In genomic region chr1:109397451-109398342, GRCh38 we compare ENCODE assay signal across 8 cellular contexts. TPM values are rescaled to one million over a fixed set of nuclear protein-coding genes. Genes with fewer than 3 reads are reported as not detected.
DNase-seq lines count a peak whose midpoint lies in the region; ATAC-seq and TF ChIP-seq lines count a peak whose summit lies in the region.

TSS of gene SORT1 (minus strand) at chr1:109397918. CDS start at chr1:109397892, 26 bp downstream.

- H3K36me3 Mint-ChIP-seq in activated CD4-positive, alpha-beta memory T cell treated with anti-CD3 and anti-CD28 coated beads, Interleukin-2, amount 10 ng/mL, durations not matched to agents 7 days and 5 days (ENCODE audit: low read depth), result peaks cover 19% of the 10 kb centered on the region

- POLR2A ChIA-PET in activated CD4-positive, alpha-beta memory T cell treated with anti-CD3 and anti-CD28 coated beads, Interleukin-2, amount 10 ng/mL, durations not matched to agents 7 days and 5 days (lab: Charles Lee), result interaction anchor here (0.8 to 4.4 kb wide), 10 partner anchors 8 to 183 kb away, joined by 3 to 31 read pairs (median 4); partner anchors contain the start of genes GNAI3, PSMA5 and PSRC1

- no peaks in the 10 kb centered on the region for H3K27me3 ChIP-seq in ACC112 (ENCODE audit: insufficient read depth, low read length)
- H3K27me3 ChIP-seq in dorsolateral prefrontal cortex, result no peaks in the 10 kb centered on the region
- H3K27me3 ChIP-seq in left lung, result no peaks in the 10 kb centered on the region

- peaks cover 43% of the 10 kb centered on the region for H3K27me3 Mint-ChIP-seq in activated CD4-positive, alpha-beta memory T cell treated with anti-CD3 and anti-CD28 coated beads, Interleukin-2, amount 10 ng/mL, durations not matched to agents 7 days and 5 days

- H3K9me3 ChIP-seq in left lung, result no peaks in the 10 kb centered on the region

- peak; percentile 83 for ATAC-seq in GM19025 (IDR thresholded peaks at IDR 0.05; ENCODE audit: low read depth, unreplicated experiment)
- peak; percentile 80 for ATAC-seq in HG03460 (IDR thresholded peaks at IDR 0.05; ENCODE audit: unreplicated experiment)
- peak; percentile 93 for ATAC-seq in left lung

- H3K36me3 ChIP-seq in ACC112 (ENCODE audit: insufficient read depth, low read length) (no peaks in the 10 kb centered on the region), left lung (peaks cover 0 to 21% of the 10 kb centered on the region in 2 donors)

- H3K27ac ChIP-seq in ACC112 (ENCODE audit: low read depth, low read length) (no peak within 1 kb of the TSS), dorsolateral prefrontal cortex (peak within 1 kb of the TSS; percentile 86 to 100 (median 96)), left lung (peak within 1 kb of the TSS; percentile 69 to 86)

- peaks cover 14% of the 10 kb centered on the region for H3K4me1 Mint-ChIP-seq in activated CD4-positive, alpha-beta memory T cell treated with anti-CD3 and anti-CD28 coated beads, Interleukin-2, amount 10 ng/mL, durations not matched to agents 7 days and 5 days

- peak within 1 kb of the TSS; percentile 76 for H3K4me3 ChIP-seq in ACC112 (ENCODE audit: low read depth, low read length)
- peak within 1 kb of the TSS; percentile 53 to 94 (median 75) for H3K4me3 ChIP-seq in dorsolateral prefrontal cortex
- H3K4me3 ChIP-seq in left lung, result peak within 1 kb of the TSS; percentile 50

- H2AFZ ChIP-seq in ACC112 (ENCODE audit: low read length, unreplicated experiment), result peak within 1 kb of the TSS; percentile 71

- TF ChIP-seq CTCF in dorsolateral prefrontal cortex (IDR thresholded peaks at IDR 0.05 in 54 of 56, conservative IDR thresholded peaks at IDR 0.05 in 2 of 56; ENCODE audit: low read depth in 1 of 56, partially characterized antibody in 56 of 56) (peak in 31 of 56 donors; percentile 5 to 47 (median 22)), left lung (IDR thresholded peaks at IDR 0.05) (no peak)

- intact Hi-C loops in dorsolateral prefrontal cortex (cut with DNase I) (loop anchor here (1.0 to 10.0 kb wide), 9 partner anchors 85 to 295 kb away; partner anchors contain the start of genes PSRC1 (in 2 of the 2), MYBPHL (in 1 of the 2) and SARS1 (in 1 of the 2)), left lung (cut with DNase I) (loop anchor here in 1 of 2 donors (5.0 kb wide), 1 partner anchor 120 kb away; no protein-coding TSS in a partner anchor)

- DNase-seq in NCI-H526 treated with DMSO at 0.1 percent for 48 hours (lab: John Stamatoyannopoulos, UW) (peak; percentile 97), dorsolateral prefrontal cortex (peak; percentile 88 to 98 (median 96)), left lung (peak; percentile 84 to 94)
- peak; percentile 55 for DNase-seq in activated CD4-positive, alpha-beta memory T cell treated with anti-CD3 and anti-CD28 coated beads, Interleukin-2, amount 10 ng/mL, durations not matched to agents 7 days and 5 days
- DNase-seq in stimulated activated CD4-positive, alpha-beta T cell treated with anti-CD3 and anti-CD28 coated beads, Interleukin-2, amount 100 ng/mL, for 4 hours (ENCODE audit: low read depth), result peak; percentile 13

- no peaks in the 10 kb centered on the region for H3K9me3 Mint-ChIP-seq in activated CD4-positive, alpha-beta memory T cell treated with anti-CD3 and anti-CD28 coated beads, Interleukin-2, amount 10 ng/mL, durations not matched to agents 7 days and 5 days

- H3K27ac Mint-ChIP-seq in activated CD4-positive, alpha-beta memory T cell treated with anti-CD3 and anti-CD28 coated beads, Interleukin-2, amount 10 ng/mL, durations not matched to agents 7 days and 5 days, result no peak within 1 kb of the TSS

- CTCF ChIA-PET in activated CD4-positive, alpha-beta memory T cell treated with anti-CD3 and anti-CD28 coated beads, Interleukin-2, amount 10 ng/mL, durations not matched to agents 7 days and 5 days (lab: Charles Lee), result interaction anchor here (0.7 to 8.7 kb wide), 18 partner anchors 8 to 151 kb away, joined by 3 to 144 read pairs (median 6); partner anchors contain the start of gene PSRC1

- H3K4me1 ChIP-seq in ACC112 (ENCODE audit: control insufficient read depth, insufficient read depth, low read length, unreplicated experiment) (peaks cover 23% of the 10 kb centered on the region), left lung (peaks cover 29 to 58% of the 10 kb centered on the region in 2 donors)

- peak within 1 kb of the TSS; percentile 72 for H3K4me3 Mint-ChIP-seq in activated CD4-positive, alpha-beta memory T cell treated with anti-CD3 and anti-CD28 coated beads, Interleukin-2, amount 10 ng/mL, durations not matched to agents 7 days and 5 days

- H3K79me2 ChIP-seq in ACC112 (ENCODE audit: control insufficient read depth, insufficient read depth, low read length, unreplicated experiment), result peaks cover 3% of the 10 kb centered on the region

RNA-seq across cellular contexts. Expression of gene SORT1, which starts in this region (rescaled TPM):
- 1 to 10 TPM; 3.2 to 4.5 TPM for total RNA-seq in activated CD4-positive, alpha-beta memory T cell treated with anti-CD3 and anti-CD28 coated beads, Interleukin-2, amount 10 ng/mL, durations not matched to agents 7 days and 5 days
- total RNA-seq in dorsolateral prefrontal cortex (100 to 1,000 TPM; 214 to 579 (median 329) TPM), left lung (100 to 1,000 TPM; 123 to 165 TPM)

Comparison
In these comparisons a context has a peak if more than half of its experiments do, and no peak if none do; other contexts are left out.
1. RNA of gene SORT1 (total RNA-seq): 214 to 579 TPM in dorsolateral prefrontal cortex and 123 to 165 TPM in left lung; 3.2 to 4.5 TPM in activated CD4-positive, alpha-beta memory T cell treated with anti-CD3 and anti-CD28 coated beads, Interleukin-2, amount 10 ng/mL, durations not matched to agents 7 days and 5 days; every median in the first group is over 10 times any median in the second.
2. DNase-seq: peak in every context shown above with its lines; median percentile 97 in NCI-H526 treated with DMSO at 0.1 percent for 48 hours; 96 in dorsolateral prefrontal cortex; 89 in left lung; 55 in activated CD4-positive, alpha-beta memory T cell treated with anti-CD3 and anti-CD28 coated beads, Interleukin-2, amount 10 ng/mL, durations not matched to agents 7 days and 5 days; 13 in stimulated activated CD4-positive, alpha-beta T cell treated with anti-CD3 and anti-CD28 coated beads, Interleukin-2, amount 100 ng/mL, for 4 hours.
3. CTCF ChIP-seq: peak in dorsolateral prefrontal cortex (31 of 56); none in left lung (0 of 2).
4. Peak in every context shown above with its lines, with median percentiles within 50 percentile points of each other: H3K4me3 ChIP-seq and ATAC-seq.